In the genomic region with DNA sequence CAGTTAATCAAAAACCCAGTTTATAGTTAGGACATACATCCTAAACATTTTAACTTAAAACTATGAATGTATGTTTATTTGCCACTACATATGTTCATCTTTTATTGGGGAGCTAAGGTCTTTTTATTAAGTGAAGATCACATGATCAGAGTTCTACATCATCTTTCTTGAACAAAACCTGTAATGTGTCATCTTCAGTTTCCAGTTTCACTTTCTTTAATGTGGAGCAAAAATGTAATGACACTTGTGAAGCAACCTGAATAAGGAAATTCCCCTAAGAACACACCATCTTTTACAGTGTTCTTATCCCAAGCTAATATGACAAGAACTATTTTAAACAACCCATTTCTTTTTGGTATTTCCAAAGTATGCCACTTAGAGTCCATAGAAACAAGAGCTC, we compare ENCODE assay signal across 10 cellular contexts.
DNase-seq lines count a peak whose midpoint lies in the region; ATAC-seq, FAIRE-seq and TF ChIP-seq lines count a peak whose summit lies in the region.
"Had no signal": no experiment of that assay in that cellular context is flagged by ENCODE, and none has a peak within 500 bp of the region (broad histone marks: within the 10 kb centered on the region; RNA-seq: fewer than 3 reads in every experiment).

No MANE protein-coding gene starts in this region.

- H3K4me3 ChIP-seq in right lobe of liver = no peak overlapping the region
- H3K4me3 ChIP-seq in mucosa of descending colon = no peak overlapping the region
- H3K4me3 ChIP-seq: upper lobe of right lung had no signal

- ATAC-seq in GM18511 (IDR thresholded peaks at IDR 0.05; ENCODE audit: unreplicated experiment) (peak; percentile 94), GM21367 (IDR thresholded peaks at IDR 0.05; ENCODE audit: unreplicated experiment) (peak; percentile 86), HG03045 (IDR thresholded peaks at IDR 0.05; ENCODE audit: unreplicated experiment) (peak; percentile 76), right lobe of liver (no peak), mucosa of descending colon (no peak)
- ATAC-seq: PC-3, upper lobe of right lung had no signal

- DNase-seq in RCC 7860 (ENCODE audit: low spot score) = no peak
- DNase-seq in right lobe of liver = no peak
- DNase-seq in Ammon's horn (ENCODE audit: low spot score) = no peak
- DNase-seq in mucosa of descending colon = no peak
- no peak for DNase-seq in mucosa of gallbladder (ENCODE audit: low spot score)
- DNase-seq: PC-3, upper lobe of right lung had no signal

- intact Hi-C loops in right lobe of liver (cut with DNase I) = no loop called here
- intact Hi-C loops in mucosa of descending colon (cut with DNase I, micrococcal nuclease) = no loop called here

- no peaks in the 10 kb centered on the region for H3K27me3 ChIP-seq in right lobe of liver
- H3K27me3 ChIP-seq: upper lobe of right lung had no signal

- FAIRE-seq in RCC 7860 (lab: Jason Lieb, UNC) = peak; percentile 21

- H3K4me1 ChIP-seq in right lobe of liver (no peaks in the 10 kb centered on the region), mucosa of descending colon (ENCODE audit: low read depth) (no peaks in the 10 kb centered on the region)
- H3K4me1 ChIP-seq: upper lobe of right lung had no signal

- H3K9me3 ChIP-seq in right lobe of liver (no peaks in the 10 kb centered on the region), mucosa of descending colon (no peaks in the 10 kb centered on the region)
- H3K9me3 ChIP-seq: upper lobe of right lung had no signal

- no peak for TF ChIP-seq POLR2A in right lobe of liver (IDR thresholded peaks at IDR 0.05)

- H3K36me3 ChIP-seq in right lobe of liver (no peaks in the 10 kb centered on the region), mucosa of descending colon (ENCODE audit: low read depth) (no peaks in the 10 kb centered on the region)
- H3K36me3 ChIP-seq: upper lobe of right lung had no signal

- TF ChIP-seq CTCF in right lobe of liver (IDR thresholded peaks at IDR 0.05) = no peak
- no peak for TF ChIP-seq CTCF in mucosa of descending colon (IDR thresholded peaks at IDR 0.05)

- no peak overlapping the region for H3K27ac ChIP-seq in right lobe of liver
- H3K27ac ChIP-seq: upper lobe of right lung had no signal

Comparison
In these comparisons a context has a peak if more than half of its experiments do, and no peak if none do; other contexts are left out.
1. ATAC-seq: peak in GM18511 (single experiment), GM21367 (single experiment) and HG03045 (single experiment); none in right lobe of liver (0 of 4) and mucosa of descending colon (single experiment).